ENCODE assay signal across 10 cellular contexts in the genomic region with DNA sequence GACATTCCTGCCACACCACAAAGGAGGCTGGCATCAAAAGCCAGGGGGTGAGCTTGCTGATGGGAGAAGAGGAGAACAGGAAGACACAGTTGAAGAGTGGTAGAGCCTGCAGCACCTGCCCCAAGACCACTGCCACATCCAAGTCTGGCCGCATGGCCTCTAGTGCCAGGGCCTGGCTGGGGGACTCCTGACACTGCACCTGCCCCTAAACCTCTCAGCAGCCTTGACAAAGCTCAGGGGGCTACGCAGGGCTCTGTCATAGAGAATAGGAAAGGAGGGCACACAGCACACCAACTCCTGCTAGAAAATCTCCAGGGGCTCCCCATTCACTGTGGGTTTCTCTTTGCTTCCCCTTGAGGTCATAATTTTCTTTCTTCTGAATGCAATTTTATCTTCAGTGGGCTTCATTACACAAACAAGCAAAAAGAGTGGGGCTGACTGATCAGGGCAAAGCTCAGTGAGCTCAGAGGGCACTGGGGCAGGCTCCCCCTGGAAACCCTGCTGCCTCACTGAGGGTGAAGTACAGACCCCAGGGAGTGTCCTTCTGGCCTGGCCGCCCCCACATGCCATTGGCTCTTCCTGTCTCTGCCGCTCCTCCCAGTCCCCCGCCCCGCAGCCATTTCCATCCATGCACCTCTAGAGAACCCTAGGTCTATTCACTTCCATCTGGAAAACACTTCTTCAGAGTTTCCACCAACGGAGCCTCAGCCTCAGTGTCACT. TPM values are rescaled to one million over a fixed set of nuclear protein-coding genes. Genes with fewer than 3 reads are reported as not detected.
DNase-seq lines count a peak whose midpoint lies in the region; ATAC-seq and TF ChIP-seq lines count a peak whose summit lies in the region.
"Had no signal": no experiment of that assay in that cellular context is flagged by ENCODE, and none has a peak within 500 bp of the region (broad histone marks: within the 10 kb centered on the region; RNA-seq: fewer than 3 reads in every experiment).

No MANE protein-coding gene starts in this region.

- peaks cover 2% of the 10 kb centered on the region for H3K9me3 Mint-ChIP-seq in activated naive CD8-positive, alpha-beta T cell treated with anti-CD3 and anti-CD28 coated beads for 36 hours

- peak overlapping the region; percentile 40 for H3K27ac ChIP-seq in rectal smooth muscle tissue (ENCODE audit: low read depth, low read length)

- ATAC-seq in HG02759 (IDR thresholded peaks at IDR 0.05; ENCODE audit: unreplicated experiment), result peak; percentile 3
- no peak for ATAC-seq in HG02798 (IDR thresholded peaks at IDR 0.05; ENCODE audit: poor library complexity, unreplicated experiment)
- no peak for ATAC-seq in Right ventricle myocardium superior (ENCODE audit: poor library complexity)

- no peak overlapping the region for H3K9ac ChIP-seq in rectal smooth muscle tissue (ENCODE audit: low read length)

- peaks cover 18% of the 10 kb centered on the region for H3K36me3 Mint-ChIP-seq in activated naive CD8-positive, alpha-beta T cell treated with anti-CD3 and anti-CD28 coated beads for 36 hours

- H3K4me3 ChIP-seq in GM12875 (ENCODE audit: low read depth, low read length) (peak overlapping the region; percentile 57), rectal smooth muscle tissue (ENCODE audit: low read length) (no peak overlapping the region)

- peak; percentile 23 for DNase-seq in activated naive CD8-positive, alpha-beta T cell treated with anti-CD3 and anti-CD28 coated beads for 36 hours
- no peak for DNase-seq in putamen (ENCODE audit: low spot score)
- no peak for DNase-seq in stimulated activated CD4-positive, alpha-beta T cell treated with anti-CD3 and anti-CD28 coated beads, Interleukin-2, amount 100 ng/mL, for 24 hours
- no peak for DNase-seq in Right ventricle myocardium superior
- DNase-seq: effector CD8-positive, alpha-beta T cell; NCI-H2227 treated with DMSO at 0.1 percent for 48 hours had no signal

- peak overlapping the region; percentile 97 for H3K27ac Mint-ChIP-seq in activated naive CD8-positive, alpha-beta T cell treated with anti-CD3 and anti-CD28 coated beads for 36 hours

- H3K4me3 Mint-ChIP-seq in activated naive CD8-positive, alpha-beta T cell treated with anti-CD3 and anti-CD28 coated beads for 36 hours, result peak overlapping the region; percentile 62

- H3K36me3 ChIP-seq in rectal smooth muscle tissue (ENCODE audit: control insufficient read depth, insufficient read depth, low read length), result no peaks in the 10 kb centered on the region

- no peaks in the 10 kb centered on the region for H3K27me3 Mint-ChIP-seq in activated naive CD8-positive, alpha-beta T cell treated with anti-CD3 and anti-CD28 coated beads for 36 hours

- peaks cover 4% of the 10 kb centered on the region for H3K4me1 ChIP-seq in rectal smooth muscle tissue (ENCODE audit: control insufficient read depth, insufficient read depth, low read length)

- H3K4me1 Mint-ChIP-seq in activated naive CD8-positive, alpha-beta T cell treated with anti-CD3 and anti-CD28 coated beads for 36 hours, result peaks cover 85% of the 10 kb centered on the region

- intact Hi-C loops in Right ventricle myocardium superior (cut with DNase I), result no loop called here

- TF ChIP-seq CTCF in GM12875 (IDR thresholded peaks at IDR 0.05; ENCODE audit: borderline replicate concordance, insufficient read depth, low read depth, low read length), result no peak

- no peaks in the 10 kb centered on the region for H3K27me3 ChIP-seq in rectal smooth muscle tissue (ENCODE audit: control insufficient read depth, insufficient read depth, low read length)

RNA-seq across cellular contexts. Expression of gene VOPP1, which starts 37.2 kb away (rescaled TPM):
- total RNA-seq in activated naive CD8-positive, alpha-beta T cell treated with anti-CD3 and anti-CD28 coated beads for 36 hours, result 10 to 100 TPM; 49.0 to 50.5 TPM
- total RNA-seq in Right ventricle myocardium superior, result 21.8 TPM
